ENCODE assay signal across 1 cellular context in genomic region chr1:111990026-111990877, GRCh38.
TF ChIP-seq lines count a peak whose summit lies in the region.

No MANE protein-coding gene starts in this region.

TF ChIP-seq in SK-N-SH treated with all-trans-retinoic acid at 6 μM for 48 hours, 23 proteins besides CTCF, POLR2A, EP300 and RAD21 (continued from another document):
- no peak for TF ChIP-seq PATZ1 (CRISPR knock-in tag; IDR thresholded peaks at IDR 0.05; ENCODE audit: borderline replicate concordance)
- TF ChIP-seq ZFP3 (CRISPR knock-in tag; IDR thresholded peaks at IDR 0.05): no peak
- no peak for TF ChIP-seq TOX (CRISPR knock-in tag; IDR thresholded peaks at IDR 0.05; ENCODE audit: borderline replicate concordance)
- TF ChIP-seq TSHZ2 (CRISPR knock-in tag; IDR thresholded peaks at IDR 0.05): no peak
- no peak for TF ChIP-seq CSDC2 (CRISPR knock-in tag; IDR thresholded peaks at IDR 0.05)
